Comparison of ENCODE assay signal across 14 cellular contexts in the genomic region with DNA sequence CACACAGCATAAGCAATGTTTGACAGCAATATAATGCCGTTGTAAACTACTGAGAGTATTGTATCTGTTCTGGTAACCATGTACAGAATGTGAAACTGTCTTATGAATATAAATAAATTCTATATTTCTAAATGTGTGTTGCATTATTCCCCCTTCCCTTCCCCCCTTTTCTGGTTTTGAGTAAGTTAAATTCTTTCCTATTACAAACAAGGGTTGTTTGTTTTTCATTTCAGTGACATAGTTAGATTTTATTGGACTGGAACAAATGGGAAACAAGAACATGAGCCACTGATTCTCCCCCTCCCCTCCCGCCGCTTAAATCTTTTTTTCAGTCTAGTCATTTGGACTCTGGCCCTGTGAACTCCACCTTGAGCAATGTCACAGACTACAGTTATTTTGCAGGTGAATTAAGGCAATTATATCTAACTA.
DNase-seq lines count a peak whose midpoint lies in the region; ATAC-seq and TF ChIP-seq lines count a peak whose summit lies in the region.
"Had no signal": no experiment of that assay in that cellular context is flagged by ENCODE, and none has a peak within 500 bp of the region (broad histone marks: within the 10 kb centered on the region; RNA-seq: fewer than 3 reads in every experiment).

No MANE protein-coding gene starts in this region.

- DNase-seq in GM10266 (ENCODE audit: extremely low spot score) = peak; percentile 13
- no peak for DNase-seq in left colon
- no peak for DNase-seq in NCI-H226
- no peak for DNase-seq in NCI-H748 treated with DMSO at 0.1 percent for 48 hours (lab: John Stamatoyannopoulos, UW)
- DNase-seq in caudate nucleus (lab: John Stamatoyannopoulos, UW) = no peak
- DNase-seq in posterior cingulate gyrus = no peak
- DNase-seq: activated CD4-positive, alpha-beta T cell treated with anti-CD3 and anti-CD28 coated beads, Interleukin-2, amount 50 U/mL, for 4 hours; NCI-H2029; NCI-H774; pancreas; testis had no signal

- H3K27ac ChIP-seq in caudate nucleus (ENCODE audit: low read depth, low read length) = no peak overlapping the region
- H3K27ac ChIP-seq: ascending aorta, pancreas, testis had no signal

- TF ChIP-seq CTCF in GM10266 (IDR thresholded peaks at IDR 0.05; ENCODE audit: control insufficient read depth, insufficient read depth, low read depth, missing control alignments) = no peak

- ATAC-seq in GM21529 (IDR thresholded peaks at IDR 0.05; ENCODE audit: unreplicated experiment) (peak; percentile 54), HG03565 (IDR thresholded peaks at IDR 0.05; ENCODE audit: unreplicated experiment) (peak; percentile 69), left colon (peak; percentile 87)

- intact Hi-C loops in left colon (cut with DNase I, micrococcal nuclease) = no loop called here
- intact Hi-C loops in posterior cingulate gyrus (cut with DNase I) = no loop called here
